Comparison of ENCODE assay signal across 18 cellular contexts in the genomic region with DNA sequence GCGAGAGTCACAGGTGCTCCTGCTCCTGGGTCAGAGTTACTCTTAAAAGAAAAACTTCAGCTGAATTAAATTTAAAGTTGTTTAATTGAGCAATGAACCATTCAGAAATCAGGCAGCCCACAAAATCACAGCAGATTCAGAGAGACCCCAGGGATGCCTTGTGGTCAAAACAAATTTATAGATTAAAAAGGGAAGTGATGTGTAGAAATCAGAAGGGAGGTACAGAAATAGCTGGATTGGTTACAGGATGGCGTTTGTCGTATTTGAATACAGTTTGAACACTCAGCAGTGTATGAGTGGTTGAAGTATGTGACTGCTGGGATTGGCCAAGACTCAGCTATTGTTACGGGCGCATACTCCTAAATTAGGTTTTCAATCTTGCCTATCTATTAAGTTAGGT. TPM values are rescaled to one million over a fixed set of nuclear protein-coding genes. Genes with fewer than 3 reads are reported as not detected.
DNase-seq lines count a peak whose midpoint lies in the region; ATAC-seq and TF ChIP-seq lines count a peak whose summit lies in the region.
"Had no signal": no experiment of that assay in that cellular context is flagged by ENCODE, and none has a peak within 500 bp of the region (broad histone marks: within the 10 kb centered on the region; RNA-seq: fewer than 3 reads in every experiment).

No MANE protein-coding gene starts in this region.

- ATAC-seq in left ventricle myocardium superior, result no peak
- ATAC-seq in upper lobe of right lung, result no peak
- ATAC-seq in GM18873 (IDR thresholded peaks at IDR 0.05; ENCODE audit: low FRiP score, unreplicated experiment), result no peak

- H3K4me1 ChIP-seq in cardiac muscle cell (ENCODE audit: low read depth), result peaks cover 41% of the 10 kb centered on the region
- peaks cover 19% of the 10 kb centered on the region for H3K4me1 ChIP-seq in endodermal cell (ENCODE audit: control insufficient read depth, insufficient read depth, low read length)
- peaks cover 14% of the 10 kb centered on the region for H3K4me1 ChIP-seq in upper lobe of right lung
- H3K4me1 ChIP-seq: BE2C, Peyer's patch had no signal

- TF ChIP-seq POLR2A in NB4 (IDR thresholded peaks at IDR 0.05; ENCODE audit: extremely low read depth, insufficient read length), result no peak

- POLR2A ChIA-PET in GM10248 (lab: Yijun Ruan, JAX) (no interaction called here), MCF 10A (lab: Yijun Ruan, JAX) (interaction anchor here (1.1 to 1.5 kb wide), 2 partner anchors 8 to 9 kb away, joined by 5 to 6 read pairs; no protein-coding TSS in a partner anchor)

- H3K9me3 ChIP-seq in cardiac muscle cell (ENCODE audit: low read depth) (no peaks in the 10 kb centered on the region), endodermal cell (ENCODE audit: control insufficient read depth, low read length) (peaks cover 8% of the 10 kb centered on the region), upper lobe of right lung (no peaks in the 10 kb centered on the region)
- H3K9me3 ChIP-seq: BE2C, Peyer's patch had no signal

- H3K9ac ChIP-seq in endodermal cell (ENCODE audit: extremely low read depth, low read length, poor library complexity, severe bottlenecking), result no peak overlapping the region
- H3K9ac ChIP-seq: KMS-11 had no signal

- H3K9me3 Mint-ChIP-seq in endodermal cell (peaks cover 1% of the 10 kb centered on the region), MCF 10A (ENCODE audit: unreplicated experiment) (no peaks in the 10 kb centered on the region)
- H3K9me3 Mint-ChIP-seq: CD4-positive, alpha-beta memory T cell had no signal

- H3K27ac ChIP-seq in cardiac muscle cell, result peak overlapping the region; percentile 56
- no peak overlapping the region for H3K27ac ChIP-seq in endodermal cell (ENCODE audit: low read depth, low read length)
- H3K27ac ChIP-seq in upper lobe of right lung, result peak overlapping the region; percentile 3
- H3K27ac ChIP-seq: KMS-11, Peyer's patch had no signal

- no peak overlapping the region for H3K4me3 Mint-ChIP-seq in endodermal cell
- H3K4me3 Mint-ChIP-seq in MCF 10A (ENCODE audit: unreplicated experiment), result no peak overlapping the region
- H3K4me3 Mint-ChIP-seq: CD4-positive, alpha-beta memory T cell had no signal

- no peak for TF ChIP-seq CTCF in cardiac muscle cell (IDR thresholded peaks at IDR 0.05; ENCODE audit: low read depth, low read length)
- TF ChIP-seq CTCF in NB4 (IDR thresholded peaks at IDR 0.05; ENCODE audit: low read depth, low read length), result no peak
- no peak for TF ChIP-seq CTCF in endodermal cell (conservative IDR thresholded peaks at IDR 0.05)
- no peak for TF ChIP-seq CTCF in upper lobe of right lung (IDR thresholded peaks at IDR 0.05)
- TF ChIP-seq CTCF in GM10248 (IDR thresholded peaks at IDR 0.05; ENCODE audit: control extremely low read depth, extremely low read depth, low read depth, missing control alignments), result no peak
- no peak for TF ChIP-seq CTCF in MCF 10A (IDR thresholded peaks at IDR 0.05; ENCODE audit: unreplicated experiment)

- WGBS in endodermal cell (ENCODE audit: insufficient coverage in 1 of 2, insufficient read length in 1 of 2), 2 experiments, result 93 to 95% methylated on average over 3 to 5 of the region's 5 CpGs

- DNase-seq in cardiac muscle cell (ENCODE audit: low read depth in 1 of 2, low spot score in 1 of 2) (no peak), left ventricle myocardium superior (no peak), NB4 (ENCODE audit: low read depth) (peak; percentile 53), endodermal cell (no peak), upper lobe of right lung (no peak), GM10248 (ENCODE audit: extremely low spot score) (no peak), MCF 10A (ENCODE audit: unreplicated experiment) (no peak)
- DNase-seq: BE2C; Calu3; CD4-positive, alpha-beta memory T cell; EL; NCI-H2107; NCI-H2227 treated with DMSO at 0.1 percent for 48 hours; NCI-H774; Peyer's patch; SW 1271 had no signal

- H3K27me3 ChIP-seq in cardiac muscle cell (no peaks in the 10 kb centered on the region), endodermal cell (ENCODE audit: control insufficient read depth, insufficient read depth, low read length, poor library complexity, severe bottlenecking) (no peaks in the 10 kb centered on the region), upper lobe of right lung (peaks cover 5% of the 10 kb centered on the region)
- H3K27me3 ChIP-seq: Peyer's patch had no signal

- H3K36me3 Mint-ChIP-seq in endodermal cell (ENCODE audit: low read depth) (peaks cover 5% of the 10 kb centered on the region), MCF 10A (ENCODE audit: insufficient read depth, unreplicated experiment) (no peaks in the 10 kb centered on the region)
- H3K36me3 Mint-ChIP-seq: CD4-positive, alpha-beta memory T cell had no signal

- no peaks in the 10 kb centered on the region for H3K27me3 Mint-ChIP-seq in endodermal cell (ENCODE audit: insufficient read depth)
- no peaks in the 10 kb centered on the region for H3K27me3 Mint-ChIP-seq in MCF 10A (ENCODE audit: insufficient read depth, unreplicated experiment)

- H3K36me3 ChIP-seq in cardiac muscle cell, result no peaks in the 10 kb centered on the region
- peaks cover 6% of the 10 kb centered on the region for H3K36me3 ChIP-seq in endodermal cell (ENCODE audit: control insufficient read depth, insufficient read depth, low read length)
- no peaks in the 10 kb centered on the region for H3K36me3 ChIP-seq in upper lobe of right lung
- H3K36me3 ChIP-seq: BE2C, Peyer's patch had no signal

- no TSS peak for BruUV-seq in MCF 10A (replicated peaks; lab: Mats Ljungman, UMichigan)

- CTCF ChIA-PET in GM10248 (lab: Yijun Ruan, JAX) (interaction anchor here (0.8 to 2.6 kb wide), 2 partner anchors 11 to 18 kb away, joined by 3 to 7 read pairs; no protein-coding TSS in a partner anchor), MCF 10A (lab: Yijun Ruan, JAX) (interaction anchor here (0.6 to 1.8 kb wide), 3 partner anchors 18 to 178 kb away, joined by 3 to 7 read pairs (median 5); no protein-coding TSS in a partner anchor)

- intact Hi-C loops in left ventricle myocardium superior (cut with micrococcal nuclease) (no loop called here), upper lobe of right lung (cut with DNase I) (no loop called here), MCF 10A (cut with micrococcal nuclease) (no loop called here)

- H3K27ac Mint-ChIP-seq in endodermal cell (no peak overlapping the region), MCF 10A (ENCODE audit: low read depth, unreplicated experiment) (no peak overlapping the region)
- H3K27ac Mint-ChIP-seq: CD4-positive, alpha-beta memory T cell had no signal

- H3K4me1 Mint-ChIP-seq in endodermal cell (peaks cover 52% of the 10 kb centered on the region), MCF 10A (ENCODE audit: insufficient read depth, unreplicated experiment) (peaks cover 27% of the 10 kb centered on the region)
- H3K4me1 Mint-ChIP-seq: CD4-positive, alpha-beta memory T cell had no signal

- H3K4me3 ChIP-seq in cardiac muscle cell (no peak overlapping the region), NB4 (ENCODE audit: low read depth, low read length) (no peak overlapping the region), endodermal cell (ENCODE audit: low read length) (peak overlapping the region; percentile 77), upper lobe of right lung (no peak overlapping the region)
- H3K4me3 ChIP-seq: Peyer's patch had no signal

RNA-seq across cellular contexts. Expression of gene UACA, which starts 58.6 kb away (rescaled TPM):
- 58.7 and 127 TPM in 2 replicates for total RNA-seq in cardiac muscle cell
- polyA plus RNA-seq in cardiac muscle cell, result 155 and 297 TPM in 2 replicates
- total RNA-seq in left ventricle myocardium superior, result 32.9 TPM
- total RNA-seq in endodermal cell, result 10 to 100 TPM; 49.7 to 67.1 TPM
- polyA plus RNA-seq in endodermal cell (2013, experiment 1 of 2), result 40.9 TPM
- polyA plus RNA-seq in endodermal cell (2013, experiment 2 of 2), result 41.7 TPM
- 39.9 TPM for total RNA-seq in upper lobe of right lung
- 32.6 and 37.0 TPM in 2 replicates for total RNA-seq in MCF 10A (2022)
